Comparison of ENCODE assay signal across 12 cellular contexts in the genomic region with DNA sequence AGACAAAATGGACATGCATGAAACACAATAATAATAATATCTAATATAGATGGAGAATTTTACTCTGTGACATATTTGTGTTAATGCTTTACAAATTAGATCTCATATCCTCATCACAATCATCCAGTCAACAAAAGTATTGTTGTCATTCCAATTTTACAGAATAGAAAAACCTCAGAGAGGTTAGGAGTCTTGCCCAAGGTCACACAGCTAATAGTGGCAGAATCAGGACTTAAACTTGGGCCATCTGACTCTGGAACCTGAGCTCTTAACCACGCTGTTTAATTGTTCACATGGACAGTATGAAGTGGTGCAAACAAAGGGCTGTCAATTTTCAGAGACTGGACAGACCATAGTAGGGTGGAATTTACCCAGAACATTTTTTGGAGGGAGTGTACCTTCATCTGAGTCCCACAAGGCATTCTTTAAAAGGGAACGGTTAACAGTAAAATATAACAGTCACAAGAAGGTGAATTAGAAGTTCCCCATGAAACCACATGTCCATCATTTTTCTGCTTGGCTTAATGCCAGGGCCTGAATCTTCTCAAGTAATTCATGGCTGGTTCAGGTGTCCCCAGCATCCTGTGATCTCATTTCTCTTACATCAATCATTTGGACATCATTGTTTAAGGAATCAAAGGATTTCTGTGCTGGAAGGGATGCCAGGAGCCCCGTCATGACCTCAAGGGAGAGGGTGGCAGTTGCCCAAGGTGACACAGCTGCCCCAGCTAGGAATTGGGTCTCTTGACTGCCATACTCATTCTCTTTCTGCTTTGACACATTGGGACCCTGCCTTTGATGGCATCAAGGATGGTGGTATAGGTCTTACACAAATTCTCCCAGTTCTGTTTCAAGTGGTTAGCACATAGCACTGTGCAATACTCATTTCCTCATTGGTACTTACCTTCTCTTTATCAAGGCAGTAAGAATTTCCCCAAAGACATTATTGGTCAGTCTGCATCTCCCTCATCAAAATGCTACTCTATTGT. TPM values are rescaled to one million over a fixed set of nuclear protein-coding genes. Genes with fewer than 3 reads are reported as not detected.
DNase-seq lines count a peak whose midpoint lies in the region; ATAC-seq and TF ChIP-seq lines count a peak whose summit lies in the region.
"Had no signal": no experiment of that assay in that cellular context is flagged by ENCODE, and none has a peak within 500 bp of the region (broad histone marks: within the 10 kb centered on the region; RNA-seq: fewer than 3 reads in every experiment).

No MANE protein-coding gene starts in this region.

- no peaks in the 10 kb centered on the region for H3K79me2 ChIP-seq in MM.1S (ENCODE audit: low read length)
- H3K79me2 ChIP-seq in trophoblast cell (ENCODE audit: control insufficient read depth, insufficient read depth, low read length, poor library complexity) = no peaks in the 10 kb centered on the region

- no peaks in the 10 kb centered on the region for H4K20me1 ChIP-seq in MM.1S (ENCODE audit: insufficient read depth, low read length)

- H3K4me3 ChIP-seq in MM.1S (ENCODE audit: low read length) (no peak overlapping the region), trophoblast cell (ENCODE audit: low read depth, low read length) (no peak overlapping the region)
- H3K4me3 ChIP-seq: lung had no signal

- H3K27ac Mint-ChIP-seq in nephron = peak overlapping the region; percentile 22 to 78 (median 56)
- H3K27ac Mint-ChIP-seq: stimulated activated naive CD8-positive, alpha-beta T cell treated with anti-CD3 and anti-CD28 coated beads, Interleukin-15, Interleukin-2, amounts not matched to agents 100 ng/mL and 50 ng/mL, for 24 hours had no signal

- peak; percentile 54 for ATAC-seq in GM21825 (IDR thresholded peaks at IDR 0.05; ENCODE audit: unreplicated experiment)
- ATAC-seq in activated CD4-positive, CD25-positive, alpha-beta regulatory T cell treated with anti-CD3 and anti-CD28 coated beads, Interleukin-2, amount 50 U/mL, for 24 hours = no peak
- no peak for ATAC-seq in left lobe of liver

- no peak overlapping the region for H3K14ac ChIP-seq in trophoblast cell (ENCODE audit: low read length)

- no peak overlapping the region for H4K8ac ChIP-seq in trophoblast cell (ENCODE audit: low read depth, low read length)

- no peak overlapping the region for H2AK5ac ChIP-seq in trophoblast cell (ENCODE audit: low read length)

- H4K91ac ChIP-seq in trophoblast cell (ENCODE audit: low read depth, low read length) = no peak overlapping the region

- H3K4me3 Mint-ChIP-seq in nephron = no peak overlapping the region
- H3K4me3 Mint-ChIP-seq: stimulated activated naive CD8-positive, alpha-beta T cell treated with anti-CD3 and anti-CD28 coated beads, Interleukin-15, Interleukin-2, amounts not matched to agents 100 ng/mL and 50 ng/mL, for 24 hours had no signal

- H3K18ac ChIP-seq in trophoblast cell (ENCODE audit: low read length) = no peak overlapping the region

- no peaks in the 10 kb centered on the region for H3K36me3 ChIP-seq in MM.1S (replicated peaks; ENCODE audit: insufficient read depth, low read length)
- H3K36me3 ChIP-seq in trophoblast cell (ENCODE audit: control insufficient read depth in 1 of 2, insufficient read depth in 2 of 2, low read length in 2 of 2) = no peaks in the 10 kb centered on the region

- H3K9ac ChIP-seq in MM.1S (ENCODE audit: low read length) (no peak overlapping the region), trophoblast cell (ENCODE audit: low read length) (no peak overlapping the region)

- no peak overlapping the region for H2AFZ ChIP-seq in MM.1S (ENCODE audit: low read length)
- H2AFZ ChIP-seq in trophoblast cell (ENCODE audit: insufficient read depth, low read length, poor library complexity) = no peak overlapping the region

- H3F3A ChIP-seq in MM.1S (ENCODE audit: insufficient read depth, low read length) = no peaks in the 10 kb centered on the region

- no peaks in the 10 kb centered on the region for H3K9me3 Mint-ChIP-seq in nephron
- H3K9me3 Mint-ChIP-seq: stimulated activated naive CD8-positive, alpha-beta T cell treated with anti-CD3 and anti-CD28 coated beads, Interleukin-15, Interleukin-2, amounts not matched to agents 100 ng/mL and 50 ng/mL, for 24 hours had no signal

- TF ChIP-seq CTCF in MM.1S (IDR thresholded peaks at IDR 0.05; ENCODE audit: low read length) (no peak), nephron (IDR thresholded peaks at IDR 0.05; ENCODE audit: unreplicated experiment in 3 of 3) (no peak)

- WGBS in trophoblast cell (ENCODE audit: extremely low coverage, insufficient coverage, insufficient read length) = no CpG with 5 or more reads among the region's 3 CpGs

- H3K27me3 Mint-ChIP-seq in nephron (ENCODE audit: low read depth) = peaks cover 7% of the 10 kb centered on the region

- H3K4me2 ChIP-seq in MM.1S (ENCODE audit: low read depth, low read length) (no peak overlapping the region), trophoblast cell (ENCODE audit: low read length) (no peak overlapping the region)

- H2BK5ac ChIP-seq in trophoblast cell (ENCODE audit: low read depth, low read length, poor library complexity) = no peak overlapping the region

- H3K27ac ChIP-seq in MM.1S (ENCODE audit: low read length) = no peak overlapping the region
- no peak overlapping the region for H3K27ac ChIP-seq in trophoblast cell (ENCODE audit: low read depth, low read length)

- H3K4me1 Mint-ChIP-seq in nephron = peaks cover 31% of the 10 kb centered on the region

- H3K23ac ChIP-seq in trophoblast cell (ENCODE audit: low read length) = no peak overlapping the region

- no peak overlapping the region for H2BK12ac ChIP-seq in trophoblast cell (ENCODE audit: low read length)

- no peaks in the 10 kb centered on the region for H3K9me2 ChIP-seq in MM.1S (replicated peaks; ENCODE audit: insufficient read depth, low read length)

- H2BK120ac ChIP-seq in trophoblast cell (ENCODE audit: insufficient read depth, low read length, poor library complexity) = no peak overlapping the region

- no peaks in the 10 kb centered on the region for H3K36me3 Mint-ChIP-seq in nephron (ENCODE audit: low read depth)

- no peak overlapping the region for H4K12ac ChIP-seq in trophoblast cell (ENCODE audit: low read depth, low read length)

- H3K4ac ChIP-seq in trophoblast cell (ENCODE audit: low read depth, low read length) = no peak overlapping the region

- H3K27me3 ChIP-seq in MM.1S (replicated peaks; ENCODE audit: insufficient read depth, low read length) = no peaks in the 10 kb centered on the region
- H3K27me3 ChIP-seq in trophoblast cell (ENCODE audit: insufficient read depth, low read length) = no peaks in the 10 kb centered on the region

- H3K9me3 ChIP-seq in MM.1S (replicated peaks; ENCODE audit: insufficient read depth, low read length) (no peaks in the 10 kb centered on the region), trophoblast cell (ENCODE audit: insufficient read depth, low read depth, low read length) (no peaks in the 10 kb centered on the region)

- 0 out of 2 replicates have a peak, but pooled peaks cover 4% of the 10 kb centered on the region for H3K4me1 ChIP-seq in MM.1S (ENCODE audit: low read length)
- no peaks in the 10 kb centered on the region for H3K4me1 ChIP-seq in trophoblast cell (ENCODE audit: control insufficient read depth in 1 of 2, insufficient read depth in 2 of 2, low read length in 2 of 2)

- H3K79me1 ChIP-seq in trophoblast cell (ENCODE audit: low read length) = no peaks in the 10 kb centered on the region

- DNase-seq in SIG-M5 treated with dmso at 0.1 percent for 504 hours (lab: John Stamatoyannopoulos, UW; ENCODE audit: unreplicated experiment) (peak; percentile 66), SIG-M5 (lab: John Stamatoyannopoulos, UW) (no peak), MM.1S (peak; percentile 22), trophoblast cell (no peak), left lobe of liver (ENCODE audit: low spot score) (no peak)
- DNase-seq: NCI-H1436 treated with DMSO at 0.1 percent for 48 hours, SHP77 had no signal

RNA-seq across cellular contexts. Expression of a gene that starts 35.6 kb away (rescaled TPM):
- polyA plus RNA-seq in trophoblast cell (2013) = 28.6 and 28.8 TPM in 2 replicates
- total RNA-seq in left lobe of liver = 12.1 TPM

RNA-seq across cellular contexts. Expression of a gene that starts 38.8 kb away (rescaled TPM):
- polyA plus RNA-seq in trophoblast cell (2013) = 7.8 and 8.2 TPM in 2 replicates
- total RNA-seq in left lobe of liver = 20.7 TPM

Comparison
In these comparisons a context has a peak if more than half of its experiments do, and no peak if none do; other contexts are left out.
1. DNase-seq: peak in SIG-M5 treated with dmso at 0.1 percent for 504 hours (single experiment) and MM.1S (single experiment); none in SIG-M5 (single experiment), trophoblast cell (0 of 2) and left lobe of liver (single experiment).